ENCODE assay signal across 8 cellular contexts in genomic region chr17:4967539-4968165, GRCh38. TPM values are rescaled to one million over a fixed set of nuclear protein-coding genes. Genes with fewer than 3 reads are reported as not detected.
DNase-seq lines count a peak whose midpoint lies in the region; ATAC-seq and TF ChIP-seq lines count a peak whose summit lies in the region.

A gene with protein sequence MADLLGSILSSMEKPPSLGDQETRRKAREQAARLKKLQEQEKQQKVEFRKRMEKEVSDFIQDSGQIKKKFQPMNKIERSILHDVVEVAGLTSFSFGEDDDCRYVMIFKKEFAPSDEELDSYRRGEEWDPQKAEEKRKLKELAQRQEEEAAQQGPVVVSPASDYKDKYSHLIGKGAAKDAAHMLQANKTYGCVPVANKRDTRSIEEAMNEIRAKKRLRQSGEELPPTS (minus strand): TSS chr17:4967817. CDS start chr17:4967804, 13 bp downstream.

- H3F3A ChIP-seq in Loucy (ENCODE audit: low read depth), result no peaks in the 10 kb centered on the region
- H3F3A ChIP-seq in neural cell (ENCODE audit: insufficient read depth, low read length, poor library complexity, severe bottlenecking), result peaks cover 9% of the 10 kb centered on the region

- H3K27me3 ChIP-seq in H7 (ENCODE audit: control insufficient read depth, insufficient read depth, low read length) (peaks cover 3% of the 10 kb centered on the region; the same call in 1 of the 2 replicates), Loucy (ENCODE audit: insufficient read depth, low read length, poor library complexity, severe bottlenecking) (no peaks in the 10 kb centered on the region), neural cell (ENCODE audit: insufficient read depth, low read depth, low read length) (no peaks in the 10 kb centered on the region)

- peaks cover 0 to 7% of the 10 kb centered on the region in 2 donors for H3K9me3 Mint-ChIP-seq in stimulated activated naive CD8-positive, alpha-beta T cell treated with anti-CD3 and anti-CD28 coated beads, Interleukin-15, amount 100 ng/mL, for 72 hours

- TF ChIP-seq EP300 in neural cell (conservative IDR thresholded peaks at IDR 0.05; ENCODE audit: poor library complexity, severe bottlenecking), result peak; percentile 73

- no peak within 1 kb of the TSS for H3K4me3 Mint-ChIP-seq in stimulated activated naive CD8-positive, alpha-beta T cell treated with anti-CD3 and anti-CD28 coated beads, Interleukin-15, amount 100 ng/mL, for 72 hours

- TF ChIP-seq CTCF in Loucy (conservative IDR thresholded peaks at IDR 0.05; ENCODE audit: low read length), result peak; percentile 26; the same call in 1 of the 2 replicates
- TF ChIP-seq CTCF in fibroblast of the aortic adventitia (IDR thresholded peaks at IDR 0.05; ENCODE audit: insufficient read depth, low read length), result peak; percentile 25
- TF ChIP-seq CTCF in neural cell (IDR thresholded peaks at IDR 0.05; ENCODE audit: poor library complexity, severe bottlenecking), result peak; percentile 5

- H3K4me2 ChIP-seq in Loucy (ENCODE audit: low read depth, low read length, poor library complexity, severe bottlenecking) (peak within 1 kb of the TSS; percentile 100), neural cell (ENCODE audit: low read length) (peak within 1 kb of the TSS; percentile 86)

- H3K27ac Mint-ChIP-seq in stimulated activated naive CD8-positive, alpha-beta T cell treated with anti-CD3 and anti-CD28 coated beads, Interleukin-15, amount 100 ng/mL, for 72 hours, result peak within 1 kb of the TSS in 1 of 2 donors; percentile 1

- H3K9me3 ChIP-seq in Loucy (ENCODE audit: insufficient read depth, low read depth, low read length) (no peaks in the 10 kb centered on the region), neural cell (ENCODE audit: low read length) (no peaks in the 10 kb centered on the region)

- H3K4me1 ChIP-seq in Loucy (ENCODE audit: insufficient read depth, low read length, poor library complexity, severe bottlenecking), result peaks cover 27% of the 10 kb centered on the region

- peak within 1 kb of the TSS; percentile 99 for H2AFZ ChIP-seq in Loucy (ENCODE audit: low read length)
- H2AFZ ChIP-seq in neural cell (ENCODE audit: low read depth, low read length), result peak within 1 kb of the TSS; percentile 65

- ATAC-seq in stimulated activated naive CD8-positive, alpha-beta T cell treated with anti-CD3 and anti-CD28 coated beads, Interleukin-15, amount 100 ng/mL, for 72 hours, result peak; percentile 73

- peak; percentile 55 for TF ChIP-seq RAD21 in neural cell (conservative IDR thresholded peaks at IDR 0.05)

- H3K4me3 ChIP-seq in H7 (ENCODE audit: insufficient read depth, low read depth, low read length), result peak within 1 kb of the TSS; percentile 87
- peak within 1 kb of the TSS; percentile 100 for H3K4me3 ChIP-seq in Loucy (ENCODE audit: low read length, poor library complexity, severe bottlenecking)
- peak within 1 kb of the TSS; percentile 88 for H3K4me3 ChIP-seq in fibroblast of the aortic adventitia (ENCODE audit: low read depth, low read length)
- H3K4me3 ChIP-seq in neural cell (ENCODE audit: low read length), result peak within 1 kb of the TSS; percentile 71

- H3K9ac ChIP-seq in Loucy (ENCODE audit: low read depth, low read length, poor library complexity, severe bottlenecking) (peak within 1 kb of the TSS; percentile 100), neural cell (ENCODE audit: low read length) (peak within 1 kb of the TSS; percentile 89)

- H3K27me3 Mint-ChIP-seq in stimulated activated naive CD8-positive, alpha-beta T cell treated with anti-CD3 and anti-CD28 coated beads, Interleukin-15, amount 100 ng/mL, for 72 hours, result no peaks in the 10 kb centered on the region

- no peaks in the 10 kb centered on the region for H3K9me2 ChIP-seq in Loucy (replicated peaks; ENCODE audit: low read depth, low read length)
- no peaks in the 10 kb centered on the region for H3K9me2 ChIP-seq in neural cell (ENCODE audit: insufficient read depth, low read length)

- peaks cover 35% of the 10 kb centered on the region for H3K79me2 ChIP-seq in Loucy (ENCODE audit: insufficient read depth, low read length)
- H3K79me2 ChIP-seq in neural cell (replicated peaks; ENCODE audit: insufficient read depth, low read length), result no peaks in the 10 kb centered on the region

- peaks cover 18% of the 10 kb centered on the region for H3K4me1 Mint-ChIP-seq in stimulated activated naive CD8-positive, alpha-beta T cell treated with anti-CD3 and anti-CD28 coated beads, Interleukin-15, amount 100 ng/mL, for 72 hours

- H3K36me3 ChIP-seq in H7 (replicated peaks; ENCODE audit: control insufficient read depth, insufficient read depth, low read length) (peaks cover 4% of the 10 kb centered on the region), Loucy (ENCODE audit: insufficient read depth, low read length) (no peaks in the 10 kb centered on the region), neural cell (ENCODE audit: insufficient read depth, low read length) (no peaks in the 10 kb centered on the region)

- no peaks in the 10 kb centered on the region for H4K20me1 ChIP-seq in Loucy (ENCODE audit: insufficient read depth, low read length, poor library complexity, severe bottlenecking)
- H4K20me1 ChIP-seq in neural cell (ENCODE audit: insufficient read depth), result no peaks in the 10 kb centered on the region

- peak within 1 kb of the TSS; percentile 97 for H3K27ac ChIP-seq in neural cell (ENCODE audit: low read length)

- DNase-seq in ELR (ENCODE audit: low read depth) (peak; percentile 97), H7 (peak; percentile 98), SHP77 (lab: John Stamatoyannopoulos, UW) (peak; percentile 92 to 95), fibroblast of the aortic adventitia (ENCODE audit: low read depth) (peak; percentile 99)
- peak; percentile 93 for DNase-seq in activated effector memory CD4-positive, alpha-beta T cell treated with Interleukin-2 at 50 U/mL for 16 hours
- DNase-seq in stimulated activated naive CD8-positive, alpha-beta T cell treated with anti-CD3 and anti-CD28 coated beads, Interleukin-15, amount 100 ng/mL, for 72 hours, result peak; percentile 95 to 97

TF ChIP-seq in neural cell, 6 proteins besides CTCF, POLR2A, EP300 and RAD21:
- TF ChIP-seq POLR2AphosphoS5 (IDR thresholded peaks at IDR 0.05) (peak; percentile 97), EZH2 (IDR thresholded peaks at IDR 0.05; ENCODE audit: borderline replicate concordance, insufficient read depth, low read length, poor library complexity, severe bottlenecking) (no peak), SMC3 (conservative IDR thresholded peaks at IDR 0.05; ENCODE audit: poor library complexity) (peak; percentile 43), TAF1 (IDR thresholded peaks at IDR 0.05; ENCODE audit: low read depth) (peak; percentile 98), MXI1 (conservative IDR thresholded peaks at IDR 0.05; ENCODE audit: poor library complexity, severe bottlenecking) (peak; percentile 77)
- TF ChIP-seq, protein P1, sequence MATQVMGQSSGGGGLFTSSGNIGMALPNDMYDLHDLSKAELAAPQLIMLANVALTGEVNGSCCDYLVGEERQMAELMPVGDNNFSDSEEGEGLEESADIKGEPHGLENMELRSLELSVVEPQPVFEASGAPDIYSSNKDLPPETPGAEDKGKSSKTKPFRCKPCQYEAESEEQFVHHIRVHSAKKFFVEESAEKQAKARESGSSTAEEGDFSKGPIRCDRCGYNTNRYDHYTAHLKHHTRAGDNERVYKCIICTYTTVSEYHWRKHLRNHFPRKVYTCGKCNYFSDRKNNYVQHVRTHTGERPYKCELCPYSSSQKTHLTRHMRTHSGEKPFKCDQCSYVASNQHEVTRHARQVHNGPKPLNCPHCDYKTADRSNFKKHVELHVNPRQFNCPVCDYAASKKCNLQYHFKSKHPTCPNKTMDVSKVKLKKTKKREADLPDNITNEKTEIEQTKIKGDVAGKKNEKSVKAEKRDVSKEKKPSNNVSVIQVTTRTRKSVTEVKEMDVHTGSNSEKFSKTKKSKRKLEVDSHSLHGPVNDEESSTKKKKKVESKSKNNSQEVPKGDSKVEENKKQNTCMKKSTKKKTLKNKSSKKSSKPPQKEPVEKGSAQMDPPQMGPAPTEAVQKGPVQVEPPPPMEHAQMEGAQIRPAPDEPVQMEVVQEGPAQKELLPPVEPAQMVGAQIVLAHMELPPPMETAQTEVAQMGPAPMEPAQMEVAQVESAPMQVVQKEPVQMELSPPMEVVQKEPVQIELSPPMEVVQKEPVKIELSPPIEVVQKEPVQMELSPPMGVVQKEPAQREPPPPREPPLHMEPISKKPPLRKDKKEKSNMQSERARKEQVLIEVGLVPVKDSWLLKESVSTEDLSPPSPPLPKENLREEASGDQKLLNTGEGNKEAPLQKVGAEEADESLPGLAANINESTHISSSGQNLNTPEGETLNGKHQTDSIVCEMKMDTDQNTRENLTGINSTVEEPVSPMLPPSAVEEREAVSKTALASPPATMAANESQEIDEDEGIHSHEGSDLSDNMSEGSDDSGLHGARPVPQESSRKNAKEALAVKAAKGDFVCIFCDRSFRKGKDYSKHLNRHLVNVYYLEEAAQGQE (IDR thresholded peaks at IDR 0.05; ENCODE audit: borderline replicate concordance), result peak; percentile 97

RNA-seq across cellular contexts. Expression of the gene that starts here (rescaled TPM):
- 103 and 105 TPM in 2 replicates for total RNA-seq in H7 (2014; rRNA removed; shearing (Covaris generic))
- 29.2 and 59.5 TPM in 2 replicates for total RNA-seq in fibroblast of the aortic adventitia (ENCODE audit: low replicate concordance)
- 66.4 and 67.7 TPM in 2 replicates for polyA plus RNA-seq in neural cell
- 27.5 and 32.4 TPM in 2 replicates for polyA minus RNA-seq in neural cell

Comparison
In these comparisons a context has a peak if more than half of its experiments do, and no peak if none do; other contexts are left out.
1. Peak in every context shown above with its lines: DNase-seq, ATAC-seq, H3K4me3 ChIP-seq and H3K27ac ChIP-seq.